In genomic region chr10:50367732-50368131, GRCh38 we compare ENCODE assay signal across 8 cellular contexts.
DNase-seq lines count a peak whose midpoint lies in the region; FAIRE-seq and TF ChIP-seq lines count a peak whose summit lies in the region.

No MANE protein-coding gene starts in this region.

- no peak for FAIRE-seq in RCC 7860 (lab: Jason Lieb, UNC)

- no peak overlapping the region for H3K18ac ChIP-seq in neuronal stem cell (ENCODE audit: low read length)

- no peak overlapping the region for H3K23ac ChIP-seq in neuronal stem cell (ENCODE audit: low read depth, low read length, poor library complexity)

- H4K8ac ChIP-seq in neuronal stem cell (ENCODE audit: low read depth, low read length), result no peak overlapping the region

- H4K91ac ChIP-seq in neuronal stem cell (ENCODE audit: low read depth, low read length, poor library complexity), result no peak overlapping the region

- H3K4me3 ChIP-seq in uterus (no peak overlapping the region), neuronal stem cell (ENCODE audit: low read length in 2 of 2) (no peak overlapping the region)

- H3K79me1 ChIP-seq in neuronal stem cell (ENCODE audit: low read depth, low read length), result no peaks in the 10 kb centered on the region

- no peak overlapping the region for H2BK120ac ChIP-seq in neuronal stem cell (ENCODE audit: low read depth, low read length)

- H3K4ac ChIP-seq in neuronal stem cell (ENCODE audit: low read length), result no peak overlapping the region

- H3K9me3 ChIP-seq in uterus (no peaks in the 10 kb centered on the region), neuronal stem cell (replicated peaks in 1 of 2; ENCODE audit: control insufficient read depth in 2 of 2, insufficient read depth in 1 of 2, low read depth in 1 of 2, low read length in 2 of 2) (no peaks in the 10 kb centered on the region)

- H2BK15ac ChIP-seq in neuronal stem cell (ENCODE audit: low read length), result no peak overlapping the region

- no peak overlapping the region for H2AK5ac ChIP-seq in neuronal stem cell (ENCODE audit: low read depth, low read length)

- WGBS in neuronal stem cell (ENCODE audit: extremely low coverage in 2 of 2, insufficient read length in 2 of 2, insufficient replicate concordance in 1 of 2), 2 donors, result no CpG with 5 or more reads among the region's 1 CpG

- DNase-seq in stimulated activated CD4-positive, alpha-beta T cell treated with anti-CD3 and anti-CD28 coated beads, Interleukin-15, amount 100 ng/mL, for 24 hours, result peak; percentile 7
- DNase-seq in stimulated activated CD4-positive, alpha-beta T cell treated with anti-CD3 and anti-CD28 coated beads, Interleukin-2, amount 100 ng/mL, for 24 hours, result no peak
- DNase-seq in RCC 7860 (ENCODE audit: low spot score) (peak; percentile 21), glomerular endothelial cell (ENCODE audit: extremely low read depth, low read depth, low spot score) (peak; percentile 39), uterus (no peak), nucleus accumbens (lab: John Stamatoyannopoulos, UW) (no peak), NOMO-1 (lab: John Stamatoyannopoulos, UW; ENCODE audit: unreplicated experiment in 2 of 2) (no peak), neuronal stem cell (ENCODE audit: low spot score) (no peak)

- H2AFZ ChIP-seq in neuronal stem cell (ENCODE audit: low read length), result no peak overlapping the region

- H2BK5ac ChIP-seq in neuronal stem cell (ENCODE audit: low read length), result no peak overlapping the region

- intact Hi-C loops in uterus (cut with DNase I; ENCODE audit: low total_unique reads), result no loop called here

- no peak overlapping the region for H3K4me2 ChIP-seq in neuronal stem cell (ENCODE audit: insufficient read depth, low read length, poor library complexity, severe bottlenecking)

- no peak overlapping the region for H3K9ac ChIP-seq in neuronal stem cell (ENCODE audit: low read depth, low read length, poor library complexity)

- H3K4me1 ChIP-seq in uterus, result no peaks in the 10 kb centered on the region
- H3K4me1 ChIP-seq in neuronal stem cell (ENCODE audit: control insufficient read depth in 2 of 2, insufficient read depth in 1 of 2, low read depth in 1 of 2, low read length in 2 of 2), result no peaks in the 10 kb centered on the region

- H3K27ac ChIP-seq in uterus (no peak overlapping the region), neuronal stem cell (replicated peaks; ENCODE audit: low read length) (no peak overlapping the region)

- H3K36me3 ChIP-seq in uterus, result no peaks in the 10 kb centered on the region
- no peaks in the 10 kb centered on the region for H3K36me3 ChIP-seq in neuronal stem cell (replicated peaks in 1 of 2; ENCODE audit: control insufficient read depth in 2 of 2, insufficient read depth in 2 of 2, low read length in 2 of 2)

- TF ChIP-seq CTCF in uterus (IDR thresholded peaks at IDR 0.05), result peak; percentile 7 to 35 (median 20)

- no peak for TF ChIP-seq POLR2A in uterus (IDR thresholded peaks at IDR 0.05)

- H3K14ac ChIP-seq in neuronal stem cell (ENCODE audit: low read length), result no peak overlapping the region

- H3K27me3 ChIP-seq in uterus (no peaks in the 10 kb centered on the region), neuronal stem cell (ENCODE audit: control insufficient read depth in 3 of 3, insufficient read depth in 3 of 3, low read depth in 1 of 3, low read length in 3 of 3) (no peaks in the 10 kb centered on the region)

- no peak overlapping the region for H2BK12ac ChIP-seq in neuronal stem cell (ENCODE audit: low read length)

Comparison
In these comparisons a context has a peak if more than half of its experiments do, and no peak if none do; other contexts are left out.
1. DNase-seq: peak in stimulated activated CD4-positive, alpha-beta T cell treated with anti-CD3 and anti-CD28 coated beads, Interleukin-15, amount 100 ng/mL, for 24 hours (single experiment), RCC 7860 (single experiment) and glomerular endothelial cell (single experiment); none in stimulated activated CD4-positive, alpha-beta T cell treated with anti-CD3 and anti-CD28 coated beads, Interleukin-2, amount 100 ng/mL, for 24 hours (0 of 2), uterus (0 of 2), nucleus accumbens (0 of 56), NOMO-1 (0 of 2) and neuronal stem cell (single experiment).